Comparison of ENCODE assay signal across 8 cellular contexts in genomic region chr15:90954712-90955671, GRCh38. TPM values are rescaled to one million over a fixed set of nuclear protein-coding genes. Genes with fewer than 3 reads are reported as not detected.
DNase-seq lines count a peak whose midpoint lies in the region; ATAC-seq and TF ChIP-seq lines count a peak whose summit lies in the region.

RCCD1 (plus strand) TSS chr15:90954884; CDS start chr15:90956735, 1,851 bp downstream.

- no peaks in the 10 kb centered on the region for H3K79me2 ChIP-seq in mesendoderm (ENCODE audit: control insufficient read depth, insufficient read depth, low read length)

- H3K27me3 Mint-ChIP-seq in activated CD8-positive, alpha-beta memory T cell treated with anti-CD3 and anti-CD28 coated beads, Interleukin-2, amount 10 ng/mL, durations not matched to agents 7 days and 5 days = no peaks in the 10 kb centered on the region
- no peaks in the 10 kb centered on the region for H3K27me3 Mint-ChIP-seq in endodermal cell (ENCODE audit: insufficient read depth)

- H3K79me1 ChIP-seq in mesendoderm (ENCODE audit: low read length) = peaks cover 2% of the 10 kb centered on the region

- no peaks in the 10 kb centered on the region for H3K9me3 ChIP-seq in BLaER1
- no peaks in the 10 kb centered on the region for H3K9me3 ChIP-seq in endodermal cell (ENCODE audit: control insufficient read depth, low read length)

- H3K18ac ChIP-seq in mesendoderm (ENCODE audit: low read length) = peak within 1 kb of the TSS; percentile 69

- H3K27ac Mint-ChIP-seq in activated CD8-positive, alpha-beta memory T cell treated with anti-CD3 and anti-CD28 coated beads, Interleukin-2, amount 10 ng/mL, durations not matched to agents 7 days and 5 days = peak within 1 kb of the TSS; percentile 95
- H3K27ac Mint-ChIP-seq in endodermal cell = peak within 1 kb of the TSS; percentile 97

- ATAC-seq in GM19372 (IDR thresholded peaks at IDR 0.05; ENCODE audit: low read depth, unreplicated experiment) (peak; percentile 93), HG03558 (IDR thresholded peaks at IDR 0.05; ENCODE audit: extremely low read depth, unreplicated experiment) (peak; percentile 80)
- ATAC-seq in activated CD8-positive, alpha-beta memory T cell treated with anti-CD3 and anti-CD28 coated beads, Interleukin-2, amount 10 ng/mL, durations not matched to agents 7 days and 5 days = peak; percentile 94

- H3K4me3 Mint-ChIP-seq in activated CD8-positive, alpha-beta memory T cell treated with anti-CD3 and anti-CD28 coated beads, Interleukin-2, amount 10 ng/mL, durations not matched to agents 7 days and 5 days = peak within 1 kb of the TSS; percentile 86
- H3K4me3 Mint-ChIP-seq in endodermal cell = peak within 1 kb of the TSS; percentile 75

- H3K9me3 Mint-ChIP-seq in activated CD8-positive, alpha-beta memory T cell treated with anti-CD3 and anti-CD28 coated beads, Interleukin-2, amount 10 ng/mL, durations not matched to agents 7 days and 5 days (ENCODE audit: low read depth) = no peaks in the 10 kb centered on the region
- no peaks in the 10 kb centered on the region for H3K9me3 Mint-ChIP-seq in endodermal cell

- peaks cover 41% of the 10 kb centered on the region for H3K36me3 Mint-ChIP-seq in activated CD8-positive, alpha-beta memory T cell treated with anti-CD3 and anti-CD28 coated beads, Interleukin-2, amount 10 ng/mL, durations not matched to agents 7 days and 5 days
- H3K36me3 Mint-ChIP-seq in endodermal cell (ENCODE audit: low read depth) = peaks cover 30% of the 10 kb centered on the region

- no peak within 1 kb of the TSS for H2BK15ac ChIP-seq in mesendoderm (replicated peaks; ENCODE audit: low read depth)

- H3K4me1 ChIP-seq in BLaER1 (peaks cover 39% of the 10 kb centered on the region), endodermal cell (ENCODE audit: control insufficient read depth, insufficient read depth, low read length) (no peaks in the 10 kb centered on the region), mesendoderm (ENCODE audit: control insufficient read depth, low read depth, low read length) (peaks cover 3% of the 10 kb centered on the region)

- H3K4me1 Mint-ChIP-seq in activated CD8-positive, alpha-beta memory T cell treated with anti-CD3 and anti-CD28 coated beads, Interleukin-2, amount 10 ng/mL, durations not matched to agents 7 days and 5 days = peaks cover 21% of the 10 kb centered on the region
- H3K4me1 Mint-ChIP-seq in endodermal cell = peaks cover 10% of the 10 kb centered on the region

- H2BK120ac ChIP-seq in mesendoderm (ENCODE audit: low read depth, low read length) = no peak within 1 kb of the TSS

- peak; percentile 96 for DNase-seq in NOMO-1 treated with DMSO at 0.1 percent for 48 hours (lab: John Stamatoyannopoulos, UW; ENCODE audit: unreplicated experiment)
- peak; percentile 97 for DNase-seq in activated CD8-positive, alpha-beta memory T cell treated with anti-CD3 and anti-CD28 coated beads, Interleukin-2, amount 10 ng/mL, durations not matched to agents 7 days and 5 days
- DNase-seq in endodermal cell = peak; percentile 98
- peak; percentile 98 for DNase-seq in mesendoderm
- DNase-seq in stimulated activated CD8-positive, alpha-beta memory T cell treated with anti-CD3 and anti-CD28 coated beads, Interleukin-12 subunit alpha, Interleukin-12 subunit beta, amount 100 ng/mL, for 4 hours (ENCODE audit: low read depth) = peak; percentile 77

- CTCF ChIA-PET in activated CD8-positive, alpha-beta memory T cell treated with anti-CD3 and anti-CD28 coated beads, Interleukin-2, amount 10 ng/mL, durations not matched to agents 7 days and 5 days (lab: Charles Lee) = interaction anchor here (0.9 to 6.7 kb wide), 17 partner anchors 8 to 317 kb away, joined by 3 to 101 read pairs (median 8); partner anchors contain the start of genes HDDC3, UNC45A and VPS33B

- no peak for TF ChIP-seq CTCF in endodermal cell (conservative IDR thresholded peaks at IDR 0.05)

- WGBS in endodermal cell (ENCODE audit: insufficient coverage in 1 of 2, insufficient read length in 1 of 2), 2 experiments = 10 to 17% methylated on average over 28 to 73 of the region's 73 CpGs
- WGBS in mesendoderm (ENCODE audit: extremely low coverage, insufficient coverage, low lambda C conversion rate) = no CpG with 5 or more reads among the region's 73 CpGs

- no peak within 1 kb of the TSS for H4K5ac ChIP-seq in mesendoderm (ENCODE audit: low read length)

- H3K9ac ChIP-seq in BLaER1 (peak within 1 kb of the TSS; percentile 95), endodermal cell (ENCODE audit: extremely low read depth, low read length, poor library complexity, severe bottlenecking) (peak within 1 kb of the TSS; percentile 94), mesendoderm (ENCODE audit: low read length) (peak within 1 kb of the TSS; percentile 97)

- H4K8ac ChIP-seq in mesendoderm (ENCODE audit: low read depth, low read length) = no peak within 1 kb of the TSS

- H3K27ac ChIP-seq in BLaER1 (peak within 1 kb of the TSS; percentile 97), endodermal cell (ENCODE audit: low read depth, low read length) (peak within 1 kb of the TSS; percentile 83), mesendoderm (ENCODE audit: low read depth, low read length) (peak within 1 kb of the TSS; percentile 90)

- H3K23ac ChIP-seq in mesendoderm (ENCODE audit: low read length) = no peak within 1 kb of the TSS

- H3K56ac ChIP-seq in mesendoderm (ENCODE audit: low read length) = peak within 1 kb of the TSS; percentile 96

- H3K4me3 ChIP-seq in BLaER1 (peak within 1 kb of the TSS; percentile 87), endodermal cell (ENCODE audit: low read length) (peak within 1 kb of the TSS; percentile 88), mesendoderm (ENCODE audit: low read length) (peak within 1 kb of the TSS; percentile 76)

- peak within 1 kb of the TSS; percentile 56 for H3K4ac ChIP-seq in mesendoderm (ENCODE audit: low read depth, low read length)

- H2BK5ac ChIP-seq in mesendoderm (ENCODE audit: low read length) = peak within 1 kb of the TSS; percentile 70

- H3K36me3 ChIP-seq in BLaER1 (peaks cover 64% of the 10 kb centered on the region), endodermal cell (ENCODE audit: control insufficient read depth, insufficient read depth, low read length) (peaks cover 31% of the 10 kb centered on the region), mesendoderm (ENCODE audit: control insufficient read depth, insufficient read depth, low read length) (peaks cover 8% of the 10 kb centered on the region)

- H4K20me1 ChIP-seq in BLaER1 = peaks cover 38% of the 10 kb centered on the region

- H3K27me3 ChIP-seq in BLaER1 (no peaks in the 10 kb centered on the region), endodermal cell (ENCODE audit: control insufficient read depth, insufficient read depth, low read length, poor library complexity, severe bottlenecking) (no peaks in the 10 kb centered on the region), mesendoderm (ENCODE audit: insufficient read depth, low read length, poor library complexity) (no peaks in the 10 kb centered on the region)

- no peak within 1 kb of the TSS for H2AK5ac ChIP-seq in mesendoderm (ENCODE audit: low read length)

- H3K4me2 ChIP-seq in BLaER1 = peak within 1 kb of the TSS; percentile 97
- peak within 1 kb of the TSS; percentile 72 for H3K4me2 ChIP-seq in mesendoderm (ENCODE audit: low read length)

RNA-seq across cellular contexts. Expression of gene RCCD1, which starts in this region (rescaled TPM):
- total RNA-seq in activated CD8-positive, alpha-beta memory T cell treated with anti-CD3 and anti-CD28 coated beads, Interleukin-2, amount 10 ng/mL, durations not matched to agents 7 days and 5 days = 10 to 100 TPM; 35.4 to 50.1 TPM
- 10 to 100 TPM; 19.8 to 20.9 TPM for total RNA-seq in endodermal cell
- 20.6 TPM for polyA plus RNA-seq in endodermal cell (2013, experiment 1 of 2)
- 16.9 TPM for polyA plus RNA-seq in endodermal cell (2013, experiment 2 of 2)
- 4.9 TPM for polyA plus RNA-seq in mesendoderm (2013, experiment 1 of 2)
- polyA plus RNA-seq in mesendoderm (2013, experiment 2 of 2) = 4.8 TPM

Comparison
In these comparisons a context has a peak if more than half of its experiments do, and no peak if none do; other contexts are left out.
1. Peak in every context shown above with its lines: DNase-seq, ATAC-seq, H3K4me3 ChIP-seq and H3K27ac ChIP-seq.